Comparison of ENCODE assay signal across 16 cellular contexts in genomic region chr5:78809444-78809843, GRCh38.
DNase-seq lines count a peak whose midpoint lies in the region; ATAC-seq and TF ChIP-seq lines count a peak whose summit lies in the region.
"Had no signal": no experiment of that assay in that cellular context is flagged by ENCODE, and none has a peak within 500 bp of the region (broad histone marks: within the 10 kb centered on the region; RNA-seq: fewer than 3 reads in every experiment).

No MANE protein-coding gene starts in this region.

- intact Hi-C loops in psoas muscle (cut with DNase I), result no loop called here
- intact Hi-C loops in Calu3 (cut with micrococcal nuclease; ENCODE audit: unreplicated experiment), result no loop called here

- ATAC-seq in psoas muscle (peak; percentile 34 to 61 (median 52)), GM19452 (IDR thresholded peaks at IDR 0.05; ENCODE audit: unreplicated experiment) (no peak)
- ATAC-seq in stimulated activated naive B cell treated with anti-CD40 and anti-IgM and Interleukin-4, amounts not matched to agents 10 μg/mL and 1 μg/mL and 100 μg/mL, for 72 hours (replicated peaks), result no peak

- H3K27ac Mint-ChIP-seq in stimulated activated naive B cell treated with anti-CD40 and anti-IgM and Interleukin-4, amounts not matched to agents 10 μg/mL and 1 μg/mL and 100 μg/mL, for 72 hours, result no peak overlapping the region
- H3K27ac Mint-ChIP-seq in Calu3 (ENCODE audit: unreplicated experiment), result no peak overlapping the region

- DNase-seq in DMS79 treated with DMSO at 0.1 percent for 48 hours (lab: John Stamatoyannopoulos, UW) (peak; percentile 29), NCI-H510A treated with DMSO at 0.1 percent for 48 hours (lab: John Stamatoyannopoulos, UW) (peak; percentile 38), glomerular visceral epithelial cell (ENCODE audit: extremely low spot score) (peak; percentile 80), psoas muscle (no peak), WERI-Rb-1 (no peak), Calu3 (no peak)
- no peak for DNase-seq in stimulated activated naive B cell treated with anti-CD40 and anti-IgM and Interleukin-4, amounts not matched to agents 10 μg/mL and 1 μg/mL and 100 μg/mL, for 72 hours
- DNase-seq: activated CD4-positive, alpha-beta T cell treated with anti-CD3 and anti-CD28 coated beads for 1 hour; activated gamma-delta T cell; cortex of kidney; NCI-H2171; SIG-M5; stimulated activated CD4-positive, alpha-beta T cell treated with anti-CD3 and anti-CD28 coated beads, Interleukin-4, amount 100 ng/mL, for 4 hours had no signal

- TF ChIP-seq CTCF in psoas muscle (IDR thresholded peaks at IDR 0.05) (no peak), WERI-Rb-1 (IDR thresholded peaks at IDR 0.05; ENCODE audit: low read depth, low read length) (no peak), Calu3 (IDR thresholded peaks at IDR 0.05; ENCODE audit: unreplicated experiment) (no peak)

- H3K27me3 Mint-ChIP-seq in stimulated activated naive B cell treated with anti-CD40 and anti-IgM and Interleukin-4, amounts not matched to agents 10 μg/mL and 1 μg/mL and 100 μg/mL, for 72 hours, result no peaks in the 10 kb centered on the region
- no peaks in the 10 kb centered on the region for H3K27me3 Mint-ChIP-seq in Calu3 (ENCODE audit: unreplicated experiment)

- no peak overlapping the region for H3K4me3 ChIP-seq in psoas muscle
- H3K4me3 ChIP-seq in WERI-Rb-1 (ENCODE audit: low read depth, low read length), result no peak overlapping the region
- H3K4me3 ChIP-seq: HAP-1, thoracic aorta had no signal

- peaks cover 10 to 18% of the 10 kb centered on the region in 2 donors for H3K4me1 Mint-ChIP-seq in stimulated activated naive B cell treated with anti-CD40 and anti-IgM and Interleukin-4, amounts not matched to agents 10 μg/mL and 1 μg/mL and 100 μg/mL, for 72 hours
- H3K4me1 Mint-ChIP-seq in Calu3 (ENCODE audit: low read depth, unreplicated experiment), result no peaks in the 10 kb centered on the region

- BruUV-seq in Calu3 (replicated peaks; lab: Mats Ljungman, UMichigan), result no TSS peak

- no peaks in the 10 kb centered on the region for H3K9me3 Mint-ChIP-seq in stimulated activated naive B cell treated with anti-CD40 and anti-IgM and Interleukin-4, amounts not matched to agents 10 μg/mL and 1 μg/mL and 100 μg/mL, for 72 hours
- H3K9me3 Mint-ChIP-seq in Calu3 (ENCODE audit: low read depth, unreplicated experiment), result no peaks in the 10 kb centered on the region

- CTCF ChIA-PET in Calu3 (lab: Charles Lee), result interaction anchor here (0.6 kb wide), 1 partner anchor 181 kb away, joined by 6 read pairs; no protein-coding TSS in a partner anchor

- H3K36me3 ChIP-seq in psoas muscle (ENCODE audit: insufficient read depth in 1 of 2, low read depth in 1 of 2) (no peaks in the 10 kb centered on the region), WERI-Rb-1 (no peaks in the 10 kb centered on the region)
- H3K36me3 ChIP-seq: HAP-1, thoracic aorta had no signal

- H3K27me3 ChIP-seq in psoas muscle (ENCODE audit: insufficient read depth in 3 of 3, low read length in 2 of 3) (no peaks in the 10 kb centered on the region), WERI-Rb-1 (ENCODE audit: insufficient read depth, low read depth, severe bottlenecking) (no peaks in the 10 kb centered on the region)

- 30 to 59% (median 33%) methylated on average over 11 of the region's 11 CpGs for WGBS in psoas muscle, 3 donors

- peaks cover 6 to 22% of the 10 kb centered on the region in 2 donors for H3K36me3 Mint-ChIP-seq in stimulated activated naive B cell treated with anti-CD40 and anti-IgM and Interleukin-4, amounts not matched to agents 10 μg/mL and 1 μg/mL and 100 μg/mL, for 72 hours
- no peaks in the 10 kb centered on the region for H3K36me3 Mint-ChIP-seq in Calu3 (ENCODE audit: insufficient read depth, unreplicated experiment)

- H3K27ac ChIP-seq in psoas muscle (no peak overlapping the region), WERI-Rb-1 (no peak overlapping the region)
- H3K27ac ChIP-seq: thoracic aorta had no signal

- H3K4me3 Mint-ChIP-seq in stimulated activated naive B cell treated with anti-CD40 and anti-IgM and Interleukin-4, amounts not matched to agents 10 μg/mL and 1 μg/mL and 100 μg/mL, for 72 hours, result no peak overlapping the region
- H3K4me3 Mint-ChIP-seq in Calu3 (ENCODE audit: low read depth, unreplicated experiment), result no peak overlapping the region

- no peaks in the 10 kb centered on the region for H3K4me1 ChIP-seq in psoas muscle

- H3K9me3 ChIP-seq in psoas muscle (no peaks in the 10 kb centered on the region), WERI-Rb-1 (ENCODE audit: severe bottlenecking) (no peaks in the 10 kb centered on the region)
- H3K9me3 ChIP-seq: HAP-1, thoracic aorta had no signal

Comparison
In these comparisons a context has a peak if more than half of its experiments do, and no peak if none do; other contexts are left out.
1. DNase-seq: peak in DMS79 treated with DMSO at 0.1 percent for 48 hours (single experiment), NCI-H510A treated with DMSO at 0.1 percent for 48 hours (single experiment) and glomerular visceral epithelial cell (single experiment); none in psoas muscle (0 of 2), stimulated activated naive B cell treated with anti-CD40 and anti-IgM and Interleukin-4, amounts not matched to agents 10 μg/mL and 1 μg/mL and 100 μg/mL, for 72 hours (single experiment), WERI-Rb-1 (single experiment) and Calu3 (single experiment).
2. ATAC-seq: peak in psoas muscle (4 of 4); none in stimulated activated naive B cell treated with anti-CD40 and anti-IgM and Interleukin-4, amounts not matched to agents 10 μg/mL and 1 μg/mL and 100 μg/mL, for 72 hours (0 of 2) and GM19452 (single experiment).